Comparison of ENCODE assay signal across 22 cellular contexts in the genomic region with DNA sequence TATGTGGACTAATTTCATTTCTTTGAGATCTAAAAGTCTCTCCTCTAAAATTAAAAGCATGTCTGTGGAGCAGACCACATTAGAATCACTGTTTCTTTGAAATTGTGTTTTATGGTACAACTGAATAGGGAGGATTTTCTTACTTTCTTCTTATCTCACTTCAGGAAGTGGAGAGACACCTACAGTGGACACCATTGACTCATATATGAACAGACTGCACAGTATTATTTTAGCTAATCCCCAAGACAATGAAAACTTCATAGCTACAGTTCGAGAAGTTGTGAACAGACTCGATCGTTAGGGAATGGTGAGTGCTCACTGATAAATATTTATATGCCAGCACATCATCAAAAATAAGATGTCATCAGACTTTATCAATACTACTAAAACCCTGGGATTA.
"Had no signal": no experiment of that assay in that cellular context is flagged by ENCODE, and none has a peak within 500 bp of the region (broad histone marks: within the 10 kb centered on the region; RNA-seq: fewer than 3 reads in every experiment).

No MANE protein-coding gene starts in this region.

- ATAC-seq: heart left ventricle; left colon; left ventricle myocardium superior; pancreas; right cardiac atrium; stimulated activated naive CD8-positive, alpha-beta T cell treated with anti-CD3 and anti-CD28 coated beads, Interleukin-15, Interleukin-2, amounts not matched to agents 100 U/mL and 50 U/mL, for 24 hours had no signal

- H3K9me3 Mint-ChIP-seq: naive B cell, nephron, type B pancreatic cell had no signal

- H3K4me3 ChIP-seq: heart left ventricle, lung, pancreas, suprapubic skin, thyroid gland had no signal

- H3K27me3 Mint-ChIP-seq: naive B cell, progenitor cell of endocrine pancreas, type B pancreatic cell had no signal

- H3K27ac Mint-ChIP-seq: nephron, progenitor cell of endocrine pancreas, type B pancreatic cell had no signal

- H3K27ac ChIP-seq: pancreas, suprapubic skin, thyroid gland had no signal

- H3K27me3 ChIP-seq: heart left ventricle, pancreas, suprapubic skin, thyroid gland had no signal

- DNase-seq: effector memory CD4-positive, alpha-beta T cell; erythroblast; foreskin melanocyte; heart left ventricle; hippocampal formation; left colon; left ventricle myocardium superior; mesenchymal stem cell; midbrain; naive B cell; occipital lobe; pancreas; right cardiac atrium; small intestine; stimulated activated CD4-positive, alpha-beta T cell treated with anti-CD3 and anti-CD28 coated beads, Interleukin-2, amount 100 ng/mL, for 48 hours; stimulated activated naive CD8-positive, alpha-beta T cell treated with anti-CD3 and anti-CD28 coated beads, Interleukin-15, Interleukin-2, amounts not matched to agents 100 U/mL and 50 U/mL, for 24 hours; thyroid gland had no signal

- H3K4me1 Mint-ChIP-seq: naive B cell had no signal

- H3K9me3 ChIP-seq: heart left ventricle, pancreas, suprapubic skin, thyroid gland had no signal

- H3K4me3 Mint-ChIP-seq: naive B cell, nephron, type B pancreatic cell had no signal
